Comparison of ENCODE assay signal across 1 cellular context in genomic region chr16:31183432-31184428, GRCh38.
A peak's percentile ranks its signal among the peaks of the same experiment; 100 is the strongest.
TF ChIP-seq lines count a peak whose summit lies in the region.

No MANE protein-coding gene starts in this region.

TF ChIP-seq in GM12878, 131 proteins besides CTCF, POLR2A, EP300 and RAD21:
- no peak for TF ChIP-seq RB1 (IDR thresholded peaks at IDR 0.05; ENCODE audit: borderline replicate concordance)
- no peak for TF ChIP-seq ZBTB11 (CRISPR knock-in tag; IDR thresholded peaks at IDR 0.05)
- TF ChIP-seq FOXM1 (IDR thresholded peaks at IDR 0.05; ENCODE audit: low read depth, low read length), result 0 out of 2 replicates have a peak, but pooled peaks have one; percentile 22
- no peak for TF ChIP-seq PBX3 (IDR thresholded peaks at IDR 0.05; ENCODE audit: insufficient replicate concordance, low read depth, low read length)
- peak; percentile 14; the same call in 1 of the 2 replicates for TF ChIP-seq SMAD5 (IDR thresholded peaks at IDR 0.05; ENCODE audit: low read depth)
- TF ChIP-seq POLR2AphosphoS5 (IDR thresholded peaks at IDR 0.05; ENCODE audit: low read length), result peak; percentile 73
- peak; percentile 35; the same call in 1 of the 2 replicates for TF ChIP-seq HDGF (IDR thresholded peaks at IDR 0.05)
